ENCODE assay signal across 13 cellular contexts in the genomic region with DNA sequence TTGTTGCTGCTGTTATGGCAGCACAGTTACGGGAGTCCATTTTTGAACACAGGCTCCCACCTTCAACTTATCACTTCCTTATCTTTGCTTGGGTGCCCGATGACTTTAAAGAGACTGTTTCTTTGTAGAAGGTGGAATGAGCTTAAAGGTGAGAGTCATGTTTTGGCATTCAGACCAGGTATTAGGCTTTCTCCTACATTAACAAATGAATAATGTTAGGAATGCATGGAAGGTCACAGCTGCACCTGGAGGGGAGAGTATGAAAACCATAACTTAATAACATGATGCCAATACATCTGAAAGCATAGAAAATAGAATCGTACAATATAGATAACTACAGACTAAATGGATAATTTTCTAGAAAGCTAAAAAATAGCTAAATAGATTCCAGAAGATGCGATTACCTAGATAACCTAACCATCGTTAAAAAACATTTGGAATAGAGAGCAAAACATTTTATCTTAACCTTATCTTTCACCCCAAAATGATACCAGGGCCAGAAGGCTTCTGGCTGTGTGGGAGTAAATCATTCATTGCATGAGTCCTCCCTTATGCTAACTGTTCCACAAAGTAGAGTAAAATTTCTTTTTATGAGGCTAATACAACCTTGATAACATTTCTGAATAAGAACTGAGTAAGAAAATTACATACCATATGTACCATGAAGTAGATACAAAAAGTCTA.
DNase-seq lines count a peak whose midpoint lies in the region; ATAC-seq and TF ChIP-seq lines count a peak whose summit lies in the region.
"Had no signal": no experiment of that assay in that cellular context is flagged by ENCODE, and none has a peak within 500 bp of the region (broad histone marks: within the 10 kb centered on the region; RNA-seq: fewer than 3 reads in every experiment).

No MANE protein-coding gene starts in this region.

- ATAC-seq in stimulated activated naive CD8-positive, alpha-beta T cell treated with anti-CD3 and anti-CD28 coated beads, Interleukin-15, Interleukin-2, amounts not matched to agents 100 U/mL and 50 U/mL, for 24 hours, result no peak

- H3K27ac Mint-ChIP-seq in endodermal cell (peak overlapping the region; percentile 95), glutamatergic neuron (ENCODE audit: unreplicated experiment) (no peak overlapping the region)

- no peak overlapping the region for H3K4me2 ChIP-seq in mesendoderm (ENCODE audit: low read length)
- H3K4me2 ChIP-seq: BLaER1 had no signal

- no peak overlapping the region for H2BK5ac ChIP-seq in mesendoderm (ENCODE audit: low read length)

- H3K4ac ChIP-seq in mesendoderm (ENCODE audit: low read depth, low read length), result no peak overlapping the region

- no peak for DNase-seq in endodermal cell
- DNase-seq in mesendoderm, result peak; percentile 84
- DNase-seq in stimulated activated naive CD8-positive, alpha-beta T cell treated with anti-CD3 and anti-CD28 coated beads, Interleukin-15, Interleukin-2, amounts not matched to agents 100 U/mL and 50 U/mL, for 24 hours, result no peak
- no peak for DNase-seq in glutamatergic neuron
- DNase-seq in HCEC 1CT, result no peak
- DNase-seq: 8988T, AML-193, DMS53, H7, IMR-90 had no signal

- no peak overlapping the region for H2BK15ac ChIP-seq in mesendoderm (replicated peaks; ENCODE audit: low read depth)

- H3K27ac ChIP-seq in HUES6 (ENCODE audit: low read depth, low read length) (peak overlapping the region; percentile 93), endodermal cell (ENCODE audit: low read depth, low read length) (peak overlapping the region; percentile 38), mesendoderm (ENCODE audit: low read depth, low read length) (peak overlapping the region; percentile 33)
- H3K27ac ChIP-seq: BLaER1 had no signal

- H3K9ac ChIP-seq in ES-I3 (ENCODE audit: low read depth, low read length), result peak overlapping the region; percentile 0; the same call in 1 of the 2 replicates
- peak overlapping the region; percentile 74 for H3K9ac ChIP-seq in HUES6 (ENCODE audit: low read length)
- peak overlapping the region; percentile 38 for H3K9ac ChIP-seq in endodermal cell (ENCODE audit: extremely low read depth, low read length, poor library complexity, severe bottlenecking)
- no peak overlapping the region for H3K9ac ChIP-seq in mesendoderm (ENCODE audit: low read length)
- H3K9ac ChIP-seq: BLaER1 had no signal

- H3K36me3 Mint-ChIP-seq in endodermal cell (ENCODE audit: low read depth), result peaks cover 20% of the 10 kb centered on the region
- H3K36me3 Mint-ChIP-seq in glutamatergic neuron (ENCODE audit: unreplicated experiment), result no peaks in the 10 kb centered on the region

- peaks cover 52% of the 10 kb centered on the region for H3K4me1 Mint-ChIP-seq in endodermal cell
- H3K4me1 Mint-ChIP-seq in glutamatergic neuron (ENCODE audit: low read depth, unreplicated experiment), result peaks cover 10% of the 10 kb centered on the region

- peak overlapping the region; percentile 1 for H3K4me3 Mint-ChIP-seq in endodermal cell
- no peak overlapping the region for H3K4me3 Mint-ChIP-seq in glutamatergic neuron (ENCODE audit: unreplicated experiment)

- H3K4me3 ChIP-seq in HUES6 (ENCODE audit: low read depth, low read length), result no peak overlapping the region
- H3K4me3 ChIP-seq in endodermal cell (ENCODE audit: low read length), result peak overlapping the region; percentile 61
- no peak overlapping the region for H3K4me3 ChIP-seq in mesendoderm (ENCODE audit: low read length)
- H3K4me3 ChIP-seq: BLaER1 had no signal

- H3K36me3 ChIP-seq in ES-I3 (ENCODE audit: insufficient read depth, low read length), result peaks cover 14% of the 10 kb centered on the region; the same call in 1 of the 2 replicates
- peaks cover 32% of the 10 kb centered on the region; the same call in 1 of the 2 replicates for H3K36me3 ChIP-seq in HUES6 (ENCODE audit: control insufficient read depth, insufficient read depth, low read length)
- no peaks in the 10 kb centered on the region for H3K36me3 ChIP-seq in endodermal cell (ENCODE audit: control insufficient read depth, insufficient read depth, low read length)
- H3K36me3 ChIP-seq in mesendoderm (ENCODE audit: control insufficient read depth, insufficient read depth, low read length), result no peaks in the 10 kb centered on the region
- H3K36me3 ChIP-seq: BLaER1 had no signal

- H3K79me1 ChIP-seq in mesendoderm (ENCODE audit: low read length), result no peaks in the 10 kb centered on the region

- H3K4me1 ChIP-seq in ES-I3 (ENCODE audit: insufficient read depth, low read length) (peaks cover 5% of the 10 kb centered on the region), HUES6 (ENCODE audit: control insufficient read depth, insufficient read depth, low read length) (peaks cover 21% of the 10 kb centered on the region), endodermal cell (ENCODE audit: control insufficient read depth, insufficient read depth, low read length) (peaks cover 9% of the 10 kb centered on the region), mesendoderm (ENCODE audit: control insufficient read depth, low read depth, low read length) (no peaks in the 10 kb centered on the region)
- H3K4me1 ChIP-seq: BLaER1 had no signal

- H3K9me3 Mint-ChIP-seq in endodermal cell (peaks cover 6% of the 10 kb centered on the region), glutamatergic neuron (ENCODE audit: unreplicated experiment) (peaks cover 2% of the 10 kb centered on the region)

- H3K18ac ChIP-seq in mesendoderm (ENCODE audit: low read length), result no peak overlapping the region

- WGBS in endodermal cell (ENCODE audit: insufficient coverage in 1 of 2, insufficient read length in 1 of 2), 2 experiments, result 61% methylated on average over 5 of the region's 5 CpGs; no CpG with 5 or more reads in 1 of the 2 experiments
- WGBS in mesendoderm (ENCODE audit: extremely low coverage, insufficient coverage, low lambda C conversion rate), result no CpG with 5 or more reads among the region's 5 CpGs

- H3K27me3 ChIP-seq in HUES6 (ENCODE audit: control insufficient read depth, insufficient read depth, low read length) (no peaks in the 10 kb centered on the region), endodermal cell (ENCODE audit: control insufficient read depth, insufficient read depth, low read length, poor library complexity, severe bottlenecking) (no peaks in the 10 kb centered on the region), mesendoderm (ENCODE audit: insufficient read depth, low read length, poor library complexity) (no peaks in the 10 kb centered on the region)
- H3K27me3 ChIP-seq: BLaER1 had no signal

- no peak overlapping the region for H4K5ac ChIP-seq in mesendoderm (ENCODE audit: low read length)

- no peak overlapping the region for H3K56ac ChIP-seq in mesendoderm (ENCODE audit: low read length)

- no peak overlapping the region for H4K8ac ChIP-seq in mesendoderm (ENCODE audit: low read depth, low read length)

- TF ChIP-seq CTCF in endodermal cell (conservative IDR thresholded peaks at IDR 0.05), result no peak
- no peak for TF ChIP-seq CTCF in glutamatergic neuron (IDR thresholded peaks at IDR 0.05; ENCODE audit: partially characterized antibody, unreplicated experiment)

- no peaks in the 10 kb centered on the region for H3K79me2 ChIP-seq in mesendoderm (ENCODE audit: control insufficient read depth, insufficient read depth, low read length)

- H3K23ac ChIP-seq in mesendoderm (ENCODE audit: low read length), result no peak overlapping the region

- no peaks in the 10 kb centered on the region for H3K27me3 Mint-ChIP-seq in endodermal cell (ENCODE audit: insufficient read depth)
- H3K27me3 Mint-ChIP-seq in glutamatergic neuron (ENCODE audit: unreplicated experiment), result peaks cover 1% of the 10 kb centered on the region

- H2BK120ac ChIP-seq in mesendoderm (ENCODE audit: low read depth, low read length), result peak overlapping the region; percentile 45

- no peak overlapping the region for H2AK5ac ChIP-seq in mesendoderm (ENCODE audit: low read length)

- no peaks in the 10 kb centered on the region for H3K9me3 ChIP-seq in ES-I3 (ENCODE audit: control insufficient read depth, insufficient read depth, low read length)
- H3K9me3 ChIP-seq in HUES6 (ENCODE audit: control insufficient read depth, insufficient read depth, low read depth, low read length), result peaks cover 12% of the 10 kb centered on the region
- H3K9me3 ChIP-seq in endodermal cell (ENCODE audit: control insufficient read depth, low read length), result no peaks in the 10 kb centered on the region
- H3K9me3 ChIP-seq: BLaER1 had no signal

Comparison
In these comparisons a context has a peak if more than half of its experiments do, and no peak if none do; other contexts are left out.
1. H3K27ac ChIP-seq: peak in every context shown above with its lines; median percentile 93 in HUES6; 38 in endodermal cell; 33 in mesendoderm.